In genomic region chr3:180250172-180250571, GRCh38 we compare ENCODE assay signal across 21 cellular contexts.
DNase-seq lines count a peak whose midpoint lies in the region; ATAC-seq and TF ChIP-seq lines count a peak whose summit lies in the region.
"Had no signal": no experiment of that assay in that cellular context is flagged by ENCODE, and none has a peak within 500 bp of the region (broad histone marks: within the 10 kb centered on the region; RNA-seq: fewer than 3 reads in every experiment).

No MANE protein-coding gene starts in this region.

- peaks cover under 1% of the 10 kb centered on the region; the same call in 1 of the 3 replicates for H3K9me3 Mint-ChIP-seq in GM23338
- H3K9me3 Mint-ChIP-seq: activated CD4-positive, alpha-beta memory T cell treated with anti-CD3 and anti-CD28 coated beads for 36 hours had no signal

- H3K4me3 ChIP-seq in GM23338 (no peak overlapping the region), Panc1 (ENCODE audit: low read depth in 2 of 2, low read length in 2 of 2) (no peak overlapping the region)
- H3K4me3 ChIP-seq: skin epidermis, thoracic aorta had no signal

- peaks cover 2% of the 10 kb centered on the region; the same call in 2 of the 3 replicates for H3K36me3 Mint-ChIP-seq in GM23338 (ENCODE audit: low read depth)
- H3K36me3 Mint-ChIP-seq: activated CD4-positive, alpha-beta memory T cell treated with anti-CD3 and anti-CD28 coated beads for 36 hours; activated naive CD8-positive, alpha-beta T cell; natural killer cell; T-cell had no signal

- peaks cover 13% of the 10 kb centered on the region for H3K4me1 Mint-ChIP-seq in GM23338
- H3K4me1 Mint-ChIP-seq: natural killer cell, T-cell had no signal

- H3K36me3 ChIP-seq in GM23338 (ENCODE audit: insufficient read depth) = no peaks in the 10 kb centered on the region
- H3K36me3 ChIP-seq in Panc1 (ENCODE audit: control insufficient read depth, insufficient read depth, low read length) = no peaks in the 10 kb centered on the region
- H3K36me3 ChIP-seq: thoracic aorta had no signal

- no peaks in the 10 kb centered on the region for H3F3A ChIP-seq in GM23338 (replicated peaks; ENCODE audit: low read depth)

- intact Hi-C loops in Panc1 (cut with micrococcal nuclease; ENCODE audit: unreplicated experiment) = no loop called here

- peak overlapping the region; percentile 34; the same call in 1 of the 2 replicates for H2AFZ ChIP-seq in GM23338

- BruUV-seq in Panc1 (replicated peaks; lab: Mats Ljungman, UMichigan) = no TSS peak

- DNase-seq in Caki2 (ENCODE audit: low read depth) = peak; percentile 26
- DNase-seq in GM23338 (ENCODE audit: low spot score) = no peak
- peak; percentile 13 for DNase-seq in Panc1 (ENCODE audit: low read depth, low spot score)
- peak; percentile 3 for DNase-seq in fibroblast of the conjunctiva (ENCODE audit: low read depth)
- DNase-seq in GM13977 (ENCODE audit: low spot score) = no peak
- DNase-seq in RPMI8226 = no peak
- DNase-seq in stimulated activated CD4-positive, alpha-beta T cell treated with anti-CD3 and anti-CD28 coated beads, Interleukin-12 subunit alpha, Interleukin-12 subunit beta, amount 100 ng/mL, for 4 hours = no peak
- DNase-seq: activated CD4-positive, alpha-beta memory T cell treated with anti-CD3 and anti-CD28 coated beads for 36 hours; activated T-cell treated with anti-CD3 and anti-CD28 coated beads, Interleukin-2, amount 50 U/mL, for 4 hours; DND-41; head of caudate nucleus; islet precursor cell; natural killer cell; NCI-H1694 treated with DMSO at 0.1 percent for 48 hours; NCI-H82; T-cell had no signal

- H3K9me2 ChIP-seq in GM23338 (ENCODE audit: insufficient read depth) = no peaks in the 10 kb centered on the region

- H3K27me3 ChIP-seq in GM23338 (ENCODE audit: insufficient read depth) (no peaks in the 10 kb centered on the region), Panc1 (ENCODE audit: control insufficient read depth, insufficient read depth, low read length) (no peaks in the 10 kb centered on the region)

- no peak for TF ChIP-seq CTCF in GM23338 (conservative IDR thresholded peaks at IDR 0.05; ENCODE audit: low read depth in 2 of 2)
- no peak for TF ChIP-seq CTCF in Panc1 (IDR thresholded peaks at IDR 0.05)
- no peak for TF ChIP-seq CTCF in GM13977 (IDR thresholded peaks at IDR 0.05; ENCODE audit: extremely low read depth, insufficient read depth, missing control alignments)

- no peak overlapping the region for H3K4me3 Mint-ChIP-seq in GM23338
- H3K4me3 Mint-ChIP-seq: activated CD4-positive, alpha-beta memory T cell treated with anti-CD3 and anti-CD28 coated beads for 36 hours; activated naive CD8-positive, alpha-beta T cell; activated T-cell treated with anti-CD3 and anti-CD28 coated beads, Interleukin-2, amount 50 U/mL, for 4 hours; dendritic cell treated with granulocyte-macrophage colony-stimulating factor and Interleukin-4, amounts not matched to agents 40 ng/mL and 50 ng/mL, for 4 days; natural killer cell; T-cell had no signal

- no peak for ATAC-seq in GM23338
- ATAC-seq in Panc1 = peak; percentile 88
- ATAC-seq: activated T-cell treated with anti-CD3 and anti-CD28 coated beads, Interleukin-2, amount 50 U/mL, for 4 hours; natural killer cell; T-cell had no signal

- H3K4me1 ChIP-seq in GM23338 (ENCODE audit: insufficient read depth) (peaks cover 22% of the 10 kb centered on the region), Panc1 (ENCODE audit: control insufficient read depth, insufficient read depth, low read length) (no peaks in the 10 kb centered on the region)

- no peaks in the 10 kb centered on the region for H3K27me3 Mint-ChIP-seq in GM23338 (ENCODE audit: insufficient read depth, low read depth, poor library complexity)
- H3K27me3 Mint-ChIP-seq: activated CD4-positive, alpha-beta memory T cell treated with anti-CD3 and anti-CD28 coated beads for 36 hours; dendritic cell treated with granulocyte-macrophage colony-stimulating factor and Interleukin-4, amounts not matched to agents 40 ng/mL and 50 ng/mL, for 4 days had no signal

- H3K79me2 ChIP-seq in GM23338 (replicated peaks; ENCODE audit: insufficient read depth) = no peaks in the 10 kb centered on the region

- no peak overlapping the region for H3K27ac ChIP-seq in GM23338 (ENCODE audit: low read depth)
- no peak overlapping the region for H3K27ac ChIP-seq in Panc1 (ENCODE audit: low read length)
- H3K27ac ChIP-seq: skin epidermis, thoracic aorta, VCaP had no signal

- no peak overlapping the region for H3K27ac Mint-ChIP-seq in GM23338
- H3K27ac Mint-ChIP-seq: activated CD4-positive, alpha-beta memory T cell treated with anti-CD3 and anti-CD28 coated beads for 36 hours; activated naive CD8-positive, alpha-beta T cell; dendritic cell treated with granulocyte-macrophage colony-stimulating factor and Interleukin-4, amounts not matched to agents 40 ng/mL and 50 ng/mL, for 4 days; natural killer cell; T-cell had no signal

- H3K9me3 ChIP-seq in Panc1 (ENCODE audit: control insufficient read depth, insufficient read depth, low read depth, low read length) = 0 out of 2 replicates have a peak, but pooled peaks cover 3% of the 10 kb centered on the region
- H3K9me3 ChIP-seq: thoracic aorta had no signal

- CTCF ChIA-PET in Panc1 (lab: Charles Lee) = no interaction called here

- no peaks in the 10 kb centered on the region for H4K20me1 ChIP-seq in GM23338 (replicated peaks; ENCODE audit: insufficient read depth)

- POLR2A ChIA-PET in Panc1 (lab: Charles Lee) = no interaction called here

- in situ Hi-C loops in Caki2 (cut with HindIII; ENCODE audit: low pct_unique_long_range_greater_than_20kb, low sequenced_read_pairs) = no loop called here
- in situ Hi-C loops in Panc1 (cut with HindIII; ENCODE audit: low pct_unique_long_range_greater_than_20kb, low sequenced_read_pairs) = no loop called here
- in situ Hi-C loops in GM13977 (cut with MboI; ENCODE audit: low pct_unique_long_range_greater_than_20kb, low sequenced_read_pairs, unreplicated experiment) = no loop called here

- H3K4me2 ChIP-seq in GM23338 = no peak overlapping the region

TF ChIP-seq in GM23338, 12 proteins besides CTCF, POLR2A, EP300 and RAD21:
- TF ChIP-seq NANOG (IDR thresholded peaks at IDR 0.05; ENCODE audit: borderline replicate concordance) = no peak
- no peak for TF ChIP-seq EZH2 (IDR thresholded peaks at IDR 0.05; ENCODE audit: low read depth, unreplicated experiment)
- TF ChIP-seq POLR2AphosphoS5 (IDR thresholded peaks at IDR 0.05; ENCODE audit: low read depth) = no peak
- no peak for TF ChIP-seq EZH2phosphoT487 (IDR thresholded peaks at IDR 0.05; ENCODE audit: unreplicated experiment)
- no peak for TF ChIP-seq STAT1 (IDR thresholded peaks at IDR 0.05; ENCODE audit: unreplicated experiment)
- TF ChIP-seq, protein P1, sequence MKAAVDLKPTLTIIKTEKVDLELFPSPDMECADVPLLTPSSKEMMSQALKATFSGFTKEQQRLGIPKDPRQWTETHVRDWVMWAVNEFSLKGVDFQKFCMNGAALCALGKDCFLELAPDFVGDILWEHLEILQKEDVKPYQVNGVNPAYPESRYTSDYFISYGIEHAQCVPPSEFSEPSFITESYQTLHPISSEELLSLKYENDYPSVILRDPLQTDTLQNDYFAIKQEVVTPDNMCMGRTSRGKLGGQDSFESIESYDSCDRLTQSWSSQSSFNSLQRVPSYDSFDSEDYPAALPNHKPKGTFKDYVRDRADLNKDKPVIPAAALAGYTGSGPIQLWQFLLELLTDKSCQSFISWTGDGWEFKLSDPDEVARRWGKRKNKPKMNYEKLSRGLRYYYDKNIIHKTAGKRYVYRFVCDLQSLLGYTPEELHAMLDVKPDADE (IDR thresholded peaks at IDR 0.05) = no peak

Comparison
In these comparisons a context has a peak if more than half of its experiments do, and no peak if none do; other contexts are left out.
1. DNase-seq: peak in Caki2 (single experiment), Panc1 (single experiment) and fibroblast of the conjunctiva (single experiment); none in GM23338 (single experiment), GM13977 (single experiment), RPMI8226 (single experiment) and stimulated activated CD4-positive, alpha-beta T cell treated with anti-CD3 and anti-CD28 coated beads, Interleukin-12 subunit alpha, Interleukin-12 subunit beta, amount 100 ng/mL, for 4 hours (single experiment).